26 cellular contexts compared by ENCODE assay signal in the genomic region with DNA sequence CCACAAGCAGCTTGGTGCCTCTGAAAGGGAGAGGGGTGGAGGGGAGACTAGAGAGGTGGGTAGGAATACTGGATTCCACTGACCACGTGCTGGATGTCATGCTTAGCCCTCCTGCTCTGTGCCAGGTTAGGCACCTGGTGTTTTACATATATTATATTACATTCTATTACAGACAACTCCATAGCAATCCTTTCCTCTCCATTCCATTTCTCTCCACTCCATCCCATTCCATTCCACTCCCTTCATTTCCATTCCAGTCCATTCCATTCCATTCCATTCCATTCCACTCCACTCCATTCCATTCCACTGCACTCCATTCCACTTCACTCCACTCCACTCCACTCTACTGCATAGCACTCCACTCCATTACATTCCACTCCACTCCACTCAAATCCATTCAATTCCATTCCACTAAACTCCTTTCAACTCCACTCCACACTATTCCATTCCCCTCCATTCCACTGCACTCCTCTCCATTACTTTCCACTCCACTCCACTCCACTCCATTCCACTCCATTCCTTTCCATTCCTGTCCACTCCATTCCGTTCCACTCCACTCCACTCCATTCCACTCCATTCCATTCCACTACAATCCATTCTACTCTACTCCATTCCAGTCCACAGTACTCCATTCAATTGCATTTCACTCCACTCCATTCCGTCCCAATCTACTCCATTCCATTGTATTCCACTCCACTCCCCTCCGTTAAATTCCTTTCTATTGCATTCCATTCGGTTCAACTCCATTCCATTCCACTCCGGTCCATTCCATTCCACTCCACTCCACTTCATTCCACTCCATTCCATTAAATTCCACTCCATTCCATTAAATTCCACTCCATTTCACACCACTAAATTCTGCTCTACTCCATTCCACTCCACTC. TPM values are rescaled to one million over a fixed set of nuclear protein-coding genes. Genes with fewer than 3 reads are reported as not detected.
"Had no signal": no experiment of that assay in that cellular context is flagged by ENCODE, and none has a peak within 500 bp of the region (broad histone marks: within the 10 kb centered on the region; RNA-seq: fewer than 3 reads in every experiment).

No MANE protein-coding gene starts in this region.

- H3K9me3 ChIP-seq: esophagus squamous epithelium, neutrophil, pancreas had no signal

- H3K36me3 ChIP-seq: brain microvascular endothelial cell, esophagus squamous epithelium, left lung, neutrophil, pancreas, stomach had no signal

- DNase-seq: activated CD4-positive, alpha-beta T cell treated with anti-CD3 and anti-CD28 coated beads, Interleukin-2, amount 10 ng/mL, durations not matched to agents 24 days and 14 days; activated CD8-positive, alpha-beta memory T cell treated with anti-CD3 and anti-CD28 coated beads, Interleukin-2, amount 50 U/mL, for 4 hours; activated naive CD4-positive, alpha-beta T cell treated with anti-CD3 and anti-CD28 coated beads, Interleukin-2, amount 10 ng/mL, durations not matched to agents 7 days and 5 days; activated naive CD8-positive, alpha-beta T cell treated with anti-CD3 and anti-CD28 coated beads, Interleukin-2, amount 50 U/mL, for 24 hours; activated T-cell treated with anti-CD3 and anti-CD28 coated beads, Interleukin-2, amount 50 U/mL, for 4 hours; anterior cingulate cortex; brain microvascular endothelial cell; central memory CD4-positive, alpha-beta T cell; cortex of kidney; esophagus squamous epithelium; head of caudate nucleus; kidney; left lung; pancreas; stimulated activated CD4-positive, alpha-beta T cell treated with anti-CD3 and anti-CD28 coated beads, Interleukin-4, amount 100 ng/mL, for 24 hours; stomach; T-helper 1 cell; T1000 had no signal

- H3K4me1 ChIP-seq: esophagus squamous epithelium, left lung, pancreas, stomach had no signal

- H3K27ac ChIP-seq: brain microvascular endothelial cell, esophagus squamous epithelium, left lung, neutrophil, pancreas, stomach had no signal

- H3K4me3 ChIP-seq: esophagus squamous epithelium, left lung, pancreas, stomach had no signal

- H3K27me3 ChIP-seq: brain microvascular endothelial cell, pancreas had no signal

- ATAC-seq: activated naive CD8-positive, alpha-beta T cell treated with anti-CD3 and anti-CD28 coated beads, Interleukin-2, amount 50 U/mL, for 24 hours; activated T-cell treated with anti-CD3 and anti-CD28 coated beads, Interleukin-2, amount 50 U/mL, for 4 hours; left lung; natural killer cell treated with Interleukin-12 subunit alpha and Interleukin-12 subunit beta and Interleukin-15 and Interleukin-18, amount 100 ng/mL, for 72 hours; pancreas; sciatic nerve; stimulated activated effector memory CD8-positive, alpha-beta T cell treated with anti-CD3 and anti-CD28 coated beads, Interleukin-12 subunit alpha, Interleukin-12 subunit beta, amount 100 ng/mL, for 72 hours had no signal

RNA-seq across cellular contexts. Expression of a gene that starts 27.2 kb away (rescaled TPM):
- total RNA-seq: activated CD4-positive, alpha-beta T cell treated with anti-CD3 and anti-CD28 coated beads, Interleukin-2, amount 10 ng/mL, durations not matched to agents 24 days and 14 days; activated T-cell treated with anti-CD3 and anti-CD28 coated beads, Interleukin-2, amount 50 U/mL, for 4 hours; esophagus squamous epithelium; frontal cortex; kidney; left lung; lung microvascular endothelial cell; mesothelial cell of epicardium; natural killer cell treated with Interleukin-12 subunit alpha and Interleukin-12 subunit beta and Interleukin-15 and Interleukin-18, amount 100 ng/mL, for 72 hours; pancreas; sciatic nerve; stomach; temporal lobe had no signal
- polyA plus RNA-seq: pancreas, stomach had no signal
